Comparison of ENCODE assay signal across 1 cellular context in the genomic region with DNA sequence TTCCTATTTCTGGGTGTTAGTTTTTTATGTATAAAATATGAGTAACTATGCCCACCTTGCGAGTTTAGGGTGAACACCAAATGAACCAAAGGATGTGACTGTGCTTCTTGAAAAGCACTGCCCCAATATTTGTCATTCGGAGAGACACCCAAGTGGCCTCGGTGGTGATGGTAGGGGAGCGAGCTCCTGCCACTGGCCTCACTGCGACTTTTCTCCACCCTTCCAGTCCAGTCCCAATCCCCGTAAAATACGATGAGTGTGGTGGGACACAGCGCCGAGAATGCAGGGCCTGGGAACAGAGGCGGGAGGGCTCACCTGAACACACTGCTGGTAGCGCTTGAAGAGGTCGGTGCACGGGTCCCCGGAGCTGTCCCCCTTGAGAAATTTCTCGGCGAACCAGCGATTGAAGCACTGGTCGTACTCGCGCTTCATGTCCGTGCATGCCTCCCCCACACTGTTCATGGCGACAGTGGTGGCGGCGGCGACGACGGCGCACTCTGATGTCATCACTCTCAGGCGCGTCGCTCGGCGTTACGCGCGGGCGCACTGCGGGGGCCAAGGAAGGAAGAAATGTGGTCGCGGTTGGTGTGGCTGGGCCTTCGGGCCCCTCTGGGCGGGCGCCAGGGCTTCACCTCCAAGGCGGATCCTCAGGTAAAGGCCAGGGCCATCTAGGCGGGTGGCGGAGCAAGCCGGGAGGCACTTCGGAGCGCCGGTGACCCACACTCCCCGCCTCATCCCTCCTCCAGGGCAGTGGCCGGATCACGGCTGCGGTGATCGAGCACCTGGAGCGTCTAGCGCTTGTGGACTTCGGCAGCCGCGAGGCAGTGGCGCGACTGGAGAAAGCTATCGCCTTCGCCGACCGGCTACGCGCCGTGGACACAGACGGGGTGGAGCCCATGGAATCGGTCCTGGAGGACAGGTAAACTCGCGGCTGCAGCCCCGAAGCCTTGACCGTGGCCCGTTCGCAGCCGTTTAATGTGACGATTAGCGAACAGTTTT.
TF ChIP-seq lines count a peak whose summit lies in the region.

A gene with protein sequence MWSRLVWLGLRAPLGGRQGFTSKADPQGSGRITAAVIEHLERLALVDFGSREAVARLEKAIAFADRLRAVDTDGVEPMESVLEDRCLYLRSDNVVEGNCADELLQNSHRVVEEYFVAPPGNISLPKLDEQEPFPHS (plus strand): TSS at position 534 of the 999 bp plus-strand sequence. CDS start 37 bp downstream, at position 571.
A gene (minus strand): TSS at position 474 of the 999 bp plus-strand sequence. CDS start 12 bp downstream, at position 462.

TF ChIP-seq in A549, 52 proteins besides CTCF, POLR2A, EP300 and RAD21 (continued from another document):
- TF ChIP-seq MAFK (IDR thresholded peaks at IDR 0.05; ENCODE audit: partially characterized antibody) (no peak), HEYL (CRISPR knock-in tag; IDR thresholded peaks at IDR 0.05) (no peak), CEBPB (IDR thresholded peaks at IDR 0.05) (no peak), SMC3 (IDR thresholded peaks at IDR 0.05) (no peak), SREBF2 (IDR thresholded peaks at IDR 0.05) (no peak), FOSL2 (IDR thresholded peaks at IDR 0.05) (no peak), FOSL2 (CRISPR knock-in tag; IDR thresholded peaks at IDR 0.05) (0 out of 2 replicates have a peak, but pooled peaks have one; percentile 5), NPAS2 (CRISPR knock-in tag; IDR thresholded peaks at IDR 0.05; ENCODE audit: borderline replicate concordance) (no peak), TFCP2L1 (CRISPR knock-in tag; IDR thresholded peaks at IDR 0.05) (no peak), JUNB (IDR thresholded peaks at IDR 0.05) (no peak), RNF2 (IDR thresholded peaks at IDR 0.05; ENCODE audit: borderline replicate concordance, low read depth) (no peak), POLR2AphosphoS2 (conservative IDR thresholded peaks at IDR 0.05; ENCODE audit: low read length) (no peak), TP53 (CRISPR knock-in tag; IDR thresholded peaks at IDR 0.05) (no peak), ZC3H11A (IDR thresholded peaks at IDR 0.05) (no peak), ZSCAN20 (CRISPR knock-in tag; IDR thresholded peaks at IDR 0.05) (no peak), ZNF302 (CRISPR knock-in tag; IDR thresholded peaks at IDR 0.05) (no peak), BHLHE40 (IDR thresholded peaks at IDR 0.05; ENCODE audit: low read depth, low read length) (no peak), CHD2 (IDR thresholded peaks at IDR 0.05; ENCODE audit: low read length, partially characterized antibody) (no peak), GATA3 (IDR thresholded peaks at IDR 0.05; ENCODE audit: borderline replicate concordance) (peak; percentile 36; the same call in 1 of the 2 replicates), EHF (CRISPR knock-in tag; IDR thresholded peaks at IDR 0.05) (no peak), NFE2L2 (conservative IDR thresholded peaks at IDR 0.05; ENCODE audit: low read length) (no peak), KDM5A (IDR thresholded peaks at IDR 0.05) (peak; percentile 93)
- TF ChIP-seq, protein P1, sequence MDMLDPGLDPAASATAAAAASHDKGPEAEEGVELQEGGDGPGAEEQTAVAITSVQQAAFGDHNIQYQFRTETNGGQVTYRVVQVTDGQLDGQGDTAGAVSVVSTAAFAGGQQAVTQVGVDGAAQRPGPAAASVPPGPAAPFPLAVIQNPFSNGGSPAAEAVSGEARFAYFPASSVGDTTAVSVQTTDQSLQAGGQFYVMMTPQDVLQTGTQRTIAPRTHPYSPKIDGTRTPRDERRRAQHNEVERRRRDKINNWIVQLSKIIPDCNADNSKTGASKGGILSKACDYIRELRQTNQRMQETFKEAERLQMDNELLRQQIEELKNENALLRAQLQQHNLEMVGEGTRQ (IDR thresholded peaks at IDR 0.05) = no peak
- TF ChIP-seq, protein P2, sequence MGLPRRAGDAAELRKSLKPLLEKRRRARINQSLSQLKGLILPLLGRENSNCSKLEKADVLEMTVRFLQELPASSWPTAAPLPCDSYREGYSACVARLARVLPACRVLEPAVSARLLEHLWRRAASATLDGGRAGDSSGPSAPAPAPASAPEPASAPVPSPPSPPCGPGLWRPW (IDR thresholded peaks at IDR 0.05) = no peak
- TF ChIP-seq, protein P3, sequence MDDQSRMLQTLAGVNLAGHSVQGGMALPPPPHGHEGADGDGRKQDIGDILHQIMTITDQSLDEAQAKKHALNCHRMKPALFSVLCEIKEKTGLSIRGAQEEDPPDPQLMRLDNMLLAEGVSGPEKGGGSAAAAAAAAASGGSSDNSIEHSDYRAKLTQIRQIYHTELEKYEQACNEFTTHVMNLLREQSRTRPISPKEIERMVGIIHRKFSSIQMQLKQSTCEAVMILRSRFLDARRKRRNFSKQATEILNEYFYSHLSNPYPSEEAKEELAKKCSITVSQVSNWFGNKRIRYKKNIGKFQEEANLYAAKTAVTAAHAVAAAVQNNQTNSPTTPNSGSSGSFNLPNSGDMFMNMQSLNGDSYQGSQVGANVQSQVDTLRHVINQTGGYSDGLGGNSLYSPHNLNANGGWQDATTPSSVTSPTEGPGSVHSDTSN (IDR thresholded peaks at IDR 0.05) = no peak
- TF ChIP-seq, protein P4, sequence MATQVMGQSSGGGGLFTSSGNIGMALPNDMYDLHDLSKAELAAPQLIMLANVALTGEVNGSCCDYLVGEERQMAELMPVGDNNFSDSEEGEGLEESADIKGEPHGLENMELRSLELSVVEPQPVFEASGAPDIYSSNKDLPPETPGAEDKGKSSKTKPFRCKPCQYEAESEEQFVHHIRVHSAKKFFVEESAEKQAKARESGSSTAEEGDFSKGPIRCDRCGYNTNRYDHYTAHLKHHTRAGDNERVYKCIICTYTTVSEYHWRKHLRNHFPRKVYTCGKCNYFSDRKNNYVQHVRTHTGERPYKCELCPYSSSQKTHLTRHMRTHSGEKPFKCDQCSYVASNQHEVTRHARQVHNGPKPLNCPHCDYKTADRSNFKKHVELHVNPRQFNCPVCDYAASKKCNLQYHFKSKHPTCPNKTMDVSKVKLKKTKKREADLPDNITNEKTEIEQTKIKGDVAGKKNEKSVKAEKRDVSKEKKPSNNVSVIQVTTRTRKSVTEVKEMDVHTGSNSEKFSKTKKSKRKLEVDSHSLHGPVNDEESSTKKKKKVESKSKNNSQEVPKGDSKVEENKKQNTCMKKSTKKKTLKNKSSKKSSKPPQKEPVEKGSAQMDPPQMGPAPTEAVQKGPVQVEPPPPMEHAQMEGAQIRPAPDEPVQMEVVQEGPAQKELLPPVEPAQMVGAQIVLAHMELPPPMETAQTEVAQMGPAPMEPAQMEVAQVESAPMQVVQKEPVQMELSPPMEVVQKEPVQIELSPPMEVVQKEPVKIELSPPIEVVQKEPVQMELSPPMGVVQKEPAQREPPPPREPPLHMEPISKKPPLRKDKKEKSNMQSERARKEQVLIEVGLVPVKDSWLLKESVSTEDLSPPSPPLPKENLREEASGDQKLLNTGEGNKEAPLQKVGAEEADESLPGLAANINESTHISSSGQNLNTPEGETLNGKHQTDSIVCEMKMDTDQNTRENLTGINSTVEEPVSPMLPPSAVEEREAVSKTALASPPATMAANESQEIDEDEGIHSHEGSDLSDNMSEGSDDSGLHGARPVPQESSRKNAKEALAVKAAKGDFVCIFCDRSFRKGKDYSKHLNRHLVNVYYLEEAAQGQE (IDR thresholded peaks at IDR 0.05) = peak; percentile 61; the same call in 1 of the 2 replicates
- TF ChIP-seq, protein P5, sequence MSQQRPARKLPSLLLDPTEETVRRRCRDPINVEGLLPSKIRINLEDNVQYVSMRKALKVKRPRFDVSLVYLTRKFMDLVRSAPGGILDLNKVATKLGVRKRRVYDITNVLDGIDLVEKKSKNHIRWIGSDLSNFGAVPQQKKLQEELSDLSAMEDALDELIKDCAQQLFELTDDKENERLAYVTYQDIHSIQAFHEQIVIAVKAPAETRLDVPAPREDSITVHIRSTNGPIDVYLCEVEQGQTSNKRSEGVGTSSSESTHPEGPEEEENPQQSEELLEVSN (IDR thresholded peaks at IDR 0.05; ENCODE audit: borderline replicate concordance, low read depth) = no peak
- TF ChIP-seq, protein P6, sequence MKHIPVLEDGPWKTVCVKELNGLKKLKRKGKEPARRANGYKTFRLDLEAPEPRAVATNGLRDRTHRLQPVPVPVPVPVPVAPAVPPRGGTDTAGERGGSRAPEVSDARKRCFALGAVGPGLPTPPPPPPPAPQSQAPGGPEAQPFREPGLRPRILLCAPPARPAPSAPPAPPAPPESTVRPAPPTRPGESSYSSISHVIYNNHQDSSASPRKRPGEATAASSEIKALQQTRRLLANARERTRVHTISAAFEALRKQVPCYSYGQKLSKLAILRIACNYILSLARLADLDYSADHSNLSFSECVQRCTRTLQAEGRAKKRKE (CRISPR knock-in tag; IDR thresholded peaks at IDR 0.05; ENCODE audit: low read depth) = no peak
- TF ChIP-seq, protein P7, sequence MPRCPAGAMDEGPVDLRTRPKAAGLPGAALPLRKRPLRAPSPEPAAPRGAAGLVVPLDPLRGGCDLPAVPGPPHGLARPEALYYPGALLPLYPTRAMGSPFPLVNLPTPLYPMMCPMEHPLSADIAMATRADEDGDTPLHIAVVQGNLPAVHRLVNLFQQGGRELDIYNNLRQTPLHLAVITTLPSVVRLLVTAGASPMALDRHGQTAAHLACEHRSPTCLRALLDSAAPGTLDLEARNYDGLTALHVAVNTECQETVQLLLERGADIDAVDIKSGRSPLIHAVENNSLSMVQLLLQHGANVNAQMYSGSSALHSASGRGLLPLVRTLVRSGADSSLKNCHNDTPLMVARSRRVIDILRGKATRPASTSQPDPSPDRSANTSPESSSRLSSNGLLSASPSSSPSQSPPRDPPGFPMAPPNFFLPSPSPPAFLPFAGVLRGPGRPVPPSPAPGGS (IDR thresholded peaks at IDR 0.05) = peak; percentile 94
